Comparison of ENCODE assay signal across 8 cellular contexts in the genomic region with DNA sequence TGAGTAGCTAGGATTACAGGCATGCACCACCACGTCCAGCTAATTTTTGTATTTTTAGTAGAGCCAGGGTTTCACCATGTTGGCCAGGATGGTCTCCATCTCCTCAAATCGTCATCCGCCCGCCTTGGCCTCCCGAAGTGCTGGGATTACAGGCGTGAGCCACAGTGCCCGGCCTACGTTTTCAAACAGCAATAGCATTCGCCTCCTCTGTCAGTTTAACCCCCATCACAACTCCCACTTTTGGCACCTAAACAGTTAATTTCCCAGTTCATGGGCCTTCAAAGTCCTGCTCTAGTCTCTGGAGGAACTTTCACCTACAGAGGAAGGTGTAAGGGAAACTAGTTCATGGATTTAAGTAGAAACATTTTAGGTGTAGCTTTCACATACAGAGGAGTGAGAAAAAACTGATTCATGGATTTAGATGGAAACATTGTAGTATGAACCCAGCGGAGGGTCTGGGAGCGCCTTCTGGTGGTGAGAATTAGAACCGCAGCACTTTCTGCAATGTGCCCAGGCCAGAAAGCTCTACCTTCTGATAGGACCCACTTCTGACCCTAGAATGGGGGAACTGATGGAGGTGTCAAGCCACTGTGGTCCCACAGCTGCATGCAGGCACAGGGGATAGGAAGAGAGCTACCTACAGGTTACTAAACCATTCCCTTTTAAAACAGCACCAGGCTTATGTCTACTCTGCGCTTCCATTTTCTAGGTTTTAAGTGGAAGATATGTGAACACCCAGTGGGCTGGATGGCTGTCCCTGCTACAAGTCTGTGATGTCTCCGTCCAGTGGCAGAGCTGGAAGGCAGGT. TPM values are rescaled to one million over a fixed set of nuclear protein-coding genes. Genes with fewer than 3 reads are reported as not detected.
A peak's percentile ranks its signal among the peaks of the same experiment; 100 is the strongest.
DNase-seq lines count a peak whose midpoint lies in the region; TF ChIP-seq lines count a peak whose summit lies in the region.

No MANE protein-coding gene starts in this region.

- TF ChIP-seq POLR2A in prostate gland (IDR thresholded peaks at IDR 0.05) (no peak), vagina (IDR thresholded peaks at IDR 0.05) (no peak)

- H3K4me1 ChIP-seq in prostate gland (replicated peaks): peaks cover 15% of the 10 kb centered on the region
- H3K4me1 ChIP-seq in vagina: peaks cover 47% of the 10 kb centered on the region

- peaks cover 42% of the 10 kb centered on the region for H3K4me1 Mint-ChIP-seq in activated naive CD4-positive, alpha-beta T cell treated with anti-CD3 and anti-CD28 coated beads, Interleukin-2, amount 10 ng/mL, durations not matched to agents 7 days and 5 days

- no peaks in the 10 kb centered on the region for H3K9me3 Mint-ChIP-seq in activated naive CD4-positive, alpha-beta T cell treated with anti-CD3 and anti-CD28 coated beads, Interleukin-2, amount 10 ng/mL, durations not matched to agents 7 days and 5 days

- DNase-seq in DMS53 treated with DMSO at 0.1 percent for 48 hours (lab: John Stamatoyannopoulos, UW; ENCODE audit: unreplicated experiment) (peak; percentile 71), SKM-1 (lab: John Stamatoyannopoulos, UW; ENCODE audit: unreplicated experiment) (peak; percentile 54), head of caudate nucleus (peak in 41 of 42 donors; percentile 51 to 92 (median 78)), prostate gland (ENCODE audit: low spot score) (peak; percentile 61), vagina (ENCODE audit: extremely low spot score in 2 of 2) (no peak), GOT3 (lab: John Stamatoyannopoulos, UW) (no peak)
- peak; percentile 82 for DNase-seq in activated naive CD4-positive, alpha-beta T cell treated with anti-CD3 and anti-CD28 coated beads, Interleukin-2, amount 10 ng/mL, durations not matched to agents 7 days and 5 days

- intact Hi-C loops in head of caudate nucleus (cut with DNase I): loop anchor here (2.0 kb wide), 1 partner anchor 97 kb away; no protein-coding TSS in a partner anchor
- intact Hi-C loops in prostate gland (cut with DNase I): no loop called here
- intact Hi-C loops in vagina (cut with DNase I): no loop called here

- TF ChIP-seq CTCF in LNCAP (IDR thresholded peaks at IDR 0.05): peak; percentile 98
- TF ChIP-seq CTCF in prostate gland (IDR thresholded peaks at IDR 0.05): peak; percentile 76 to 93 (median 92)
- TF ChIP-seq CTCF in vagina (IDR thresholded peaks at IDR 0.05): peak; percentile 89 to 94 (median 92)

- H3K9me3 ChIP-seq in prostate gland: no peaks in the 10 kb centered on the region
- no peaks in the 10 kb centered on the region for H3K9me3 ChIP-seq in vagina

- H3K4me3 ChIP-seq in prostate gland: no peak overlapping the region
- no peak overlapping the region for H3K4me3 ChIP-seq in vagina

- H3K36me3 ChIP-seq in prostate gland: no peaks in the 10 kb centered on the region
- H3K36me3 ChIP-seq in vagina: no peaks in the 10 kb centered on the region

- peaks cover 38% of the 10 kb centered on the region for H3K27me3 Mint-ChIP-seq in activated naive CD4-positive, alpha-beta T cell treated with anti-CD3 and anti-CD28 coated beads, Interleukin-2, amount 10 ng/mL, durations not matched to agents 7 days and 5 days

- 64% methylated on average over 14 of the region's 14 CpGs for WGBS in prostate gland

- no peak overlapping the region for H3K4me3 Mint-ChIP-seq in activated naive CD4-positive, alpha-beta T cell treated with anti-CD3 and anti-CD28 coated beads, Interleukin-2, amount 10 ng/mL, durations not matched to agents 7 days and 5 days

- H3K27ac ChIP-seq in prostate gland: no peak overlapping the region
- no peak overlapping the region for H3K27ac ChIP-seq in vagina

- no peaks in the 10 kb centered on the region for H3K36me3 Mint-ChIP-seq in activated naive CD4-positive, alpha-beta T cell treated with anti-CD3 and anti-CD28 coated beads, Interleukin-2, amount 10 ng/mL, durations not matched to agents 7 days and 5 days

- no peak overlapping the region for H3K27ac Mint-ChIP-seq in activated naive CD4-positive, alpha-beta T cell treated with anti-CD3 and anti-CD28 coated beads, Interleukin-2, amount 10 ng/mL, durations not matched to agents 7 days and 5 days

- CTCF ChIA-PET in activated naive CD4-positive, alpha-beta T cell treated with anti-CD3 and anti-CD28 coated beads, Interleukin-2, amount 10 ng/mL, durations not matched to agents 7 days and 5 days (lab: Charles Lee): interaction anchor here (0.7 to 2.8 kb wide), 20 partner anchors 8 to 280 kb away, joined by 3 to 10 read pairs (median 4); a partner anchor contains a TSS

- H3K27me3 ChIP-seq in prostate gland (replicated peaks; ENCODE audit: insufficient read depth) (no peaks in the 10 kb centered on the region), vagina (no peaks in the 10 kb centered on the region)

RNA-seq across cellular contexts. Expression of a gene that starts 12.0 kb away (rescaled TPM):
- total RNA-seq in prostate gland (1 to 10 TPM; 3.4 to 6.1 TPM), vagina (4.7 TPM)

Comparison
In these comparisons a context has a peak if more than half of its experiments do, and no peak if none do; other contexts are left out.
1. DNase-seq: peak in DMS53 treated with DMSO at 0.1 percent for 48 hours (single experiment), SKM-1 (single experiment), activated naive CD4-positive, alpha-beta T cell treated with anti-CD3 and anti-CD28 coated beads, Interleukin-2, amount 10 ng/mL, durations not matched to agents 7 days and 5 days (single experiment), head of caudate nucleus (41 of 42) and prostate gland (single experiment); none in vagina (0 of 2) and GOT3 (single experiment).
2. Peak in every context shown above with its lines, with median percentiles within 50 percentile points of each other: CTCF ChIP-seq.